ENCODE assay signal across 8 cellular contexts in genomic region chr22:28112548-28113043, GRCh38.
A peak's percentile ranks its signal among the peaks of the same experiment; 100 is the strongest.
DNase-seq lines count a peak whose midpoint lies in the region; ATAC-seq and TF ChIP-seq lines count a peak whose summit lies in the region.

No MANE protein-coding gene starts in this region.

- DNase-seq in NB4 (ENCODE audit: low read depth): peak; percentile 42
- DNase-seq in choroid plexus epithelial cell (ENCODE audit: low read depth): peak; percentile 65
- DNase-seq in mesenchymal stem cell: peak; percentile 62
- no peak for DNase-seq in natural killer cell
- DNase-seq in iPS-NIHi11 (ENCODE audit: low spot score): no peak
- no peak for DNase-seq in NCI-H1092 (lab: John Stamatoyannopoulos, UW)

- no peak overlapping the region for H3K14ac ChIP-seq in mesenchymal stem cell (ENCODE audit: low read length in 2 of 2)

- no peaks in the 10 kb centered on the region for H3K4me1 Mint-ChIP-seq in natural killer cell

- H4K8ac ChIP-seq in mesenchymal stem cell (ENCODE audit: low read length): no peak overlapping the region

- intact Hi-C loops in natural killer cell (cut with micrococcal nuclease): no loop called here

- no peak overlapping the region for H2BK5ac ChIP-seq in mesenchymal stem cell (ENCODE audit: low read depth, low read length, poor library complexity, severe bottlenecking)

- H3K9me3 ChIP-seq in DOHH2 (ENCODE audit: control insufficient read depth, insufficient read depth, low read length) (no peaks in the 10 kb centered on the region), mesenchymal stem cell (ENCODE audit: control insufficient read depth, low read length) (no peaks in the 10 kb centered on the region)

- H3K4me3 ChIP-seq in DOHH2 (ENCODE audit: low read length) (no peak overlapping the region), NB4 (ENCODE audit: low read depth, low read length) (no peak overlapping the region), choroid plexus epithelial cell (ENCODE audit: low read depth, low read length) (no peak overlapping the region), mesenchymal stem cell (ENCODE audit: insufficient read depth in 1 of 2, low read depth in 1 of 2, low read length in 2 of 2) (no peak overlapping the region)

- H3K4me2 ChIP-seq in DOHH2 (ENCODE audit: low read length): no peak overlapping the region
- peak overlapping the region; percentile 7 for H3K4me2 ChIP-seq in mesenchymal stem cell (ENCODE audit: low read length, poor library complexity, severe bottlenecking)

- H3K79me1 ChIP-seq in mesenchymal stem cell (replicated peaks; ENCODE audit: low read length, poor library complexity, severe bottlenecking): peaks cover 6% of the 10 kb centered on the region

- H3K4me1 ChIP-seq in DOHH2 (ENCODE audit: control insufficient read depth, low read length) (no peaks in the 10 kb centered on the region), mesenchymal stem cell (ENCODE audit: control insufficient read depth, insufficient read depth, low read depth, low read length) (peaks cover 11% of the 10 kb centered on the region)

- peak overlapping the region; percentile 28 to 29 for H3K18ac ChIP-seq in mesenchymal stem cell (ENCODE audit: low read depth in 1 of 2, low read length in 2 of 2)

- no peak overlapping the region for H2BK12ac ChIP-seq in mesenchymal stem cell (ENCODE audit: low read length in 2 of 2)

- no peaks in the 10 kb centered on the region for H3K79me2 ChIP-seq in DOHH2 (ENCODE audit: control insufficient read depth, low read length)

- H4K91ac ChIP-seq in mesenchymal stem cell (ENCODE audit: low read length): no peak overlapping the region

- H3K9ac ChIP-seq in mesenchymal stem cell (ENCODE audit: low read length): peak overlapping the region; percentile 71

- 24% methylated on average over 9 of the region's 9 CpGs for WGBS in mesenchymal stem cell

- no peak overlapping the region for H3K23ac ChIP-seq in mesenchymal stem cell (ENCODE audit: low read length in 2 of 2)

- H3K36me3 Mint-ChIP-seq in natural killer cell: no peaks in the 10 kb centered on the region

- H3K27me3 ChIP-seq in DOHH2 (ENCODE audit: control insufficient read depth, low read length): peaks cover 7% of the 10 kb centered on the region
- H3K27me3 ChIP-seq in mesenchymal stem cell (ENCODE audit: control insufficient read depth in 1 of 2, insufficient read depth in 1 of 2, low read length in 2 of 2): no peaks in the 10 kb centered on the region

- no peak overlapping the region for H3K27ac ChIP-seq in DOHH2 (ENCODE audit: low read depth, low read length)
- H3K27ac ChIP-seq in mesenchymal stem cell (ENCODE audit: low read length, poor library complexity, severe bottlenecking): peak overlapping the region; percentile 78

- no peak overlapping the region for H3K4ac ChIP-seq in mesenchymal stem cell (ENCODE audit: low read depth in 1 of 2, low read length in 2 of 2)

- no peak overlapping the region for H3K27ac Mint-ChIP-seq in natural killer cell

- ATAC-seq in HG03565 (IDR thresholded peaks at IDR 0.05; ENCODE audit: unreplicated experiment) (no peak), natural killer cell (no peak)

- no peaks in the 10 kb centered on the region for H3F3A ChIP-seq in DOHH2 (ENCODE audit: control insufficient read depth, insufficient read depth)

- TF ChIP-seq CTCF in DOHH2 (IDR thresholded peaks at IDR 0.05; ENCODE audit: low read depth, low read length, poor library complexity, severe bottlenecking): peak; percentile 33
- TF ChIP-seq CTCF in NB4 (IDR thresholded peaks at IDR 0.05; ENCODE audit: low read depth, low read length): peak; percentile 58
- peak; percentile 58 for TF ChIP-seq CTCF in choroid plexus epithelial cell (conservative IDR thresholded peaks at IDR 0.05; ENCODE audit: low read depth, low read length)
- TF ChIP-seq CTCF in natural killer cell (IDR thresholded peaks at IDR 0.05): no peak

- H3K36me3 ChIP-seq in DOHH2 (ENCODE audit: control insufficient read depth, low read length) (no peaks in the 10 kb centered on the region), mesenchymal stem cell (ENCODE audit: control insufficient read depth in 1 of 2, insufficient read depth in 2 of 2, low read depth in 1 of 2, low read length in 2 of 2) (peaks cover 5 to 6% of the 10 kb centered on the region in 2 experiments)

- H2AFZ ChIP-seq in mesenchymal stem cell (ENCODE audit: low read depth, low read length): peak overlapping the region; percentile 44

- H4K20me1 ChIP-seq in DOHH2 (ENCODE audit: control insufficient read depth, insufficient read depth, low read depth, low read length): no peaks in the 10 kb centered on the region

- H3K9me3 Mint-ChIP-seq in natural killer cell: no peaks in the 10 kb centered on the region

- no peak overlapping the region for H2BK120ac ChIP-seq in mesenchymal stem cell (ENCODE audit: low read depth, low read length)

- peaks cover 0 to 4% of the 10 kb centered on the region in 2 donors for H3K27me3 Mint-ChIP-seq in natural killer cell (ENCODE audit: low read depth in 2 of 2)

- H3K4me3 Mint-ChIP-seq in natural killer cell: no peak overlapping the region

- TF ChIP-seq POLR2A in NB4 (IDR thresholded peaks at IDR 0.05; ENCODE audit: extremely low read depth, insufficient read length): no peak

- H2BK15ac ChIP-seq in mesenchymal stem cell (ENCODE audit: low read depth, poor library complexity, severe bottlenecking): no peak overlapping the region

- H2AK5ac ChIP-seq in mesenchymal stem cell (ENCODE audit: low read length, severe bottlenecking): peak overlapping the region; percentile 26

- H3K9me2 ChIP-seq in DOHH2 (replicated peaks; ENCODE audit: control insufficient read depth, low read length): no peaks in the 10 kb centered on the region

Comparison
In these comparisons a context has a peak if more than half of its experiments do, and no peak if none do; other contexts are left out.
1. DNase-seq: peak in NB4 (single experiment), choroid plexus epithelial cell (single experiment) and mesenchymal stem cell (single experiment); none in natural killer cell (single experiment), iPS-NIHi11 (single experiment) and NCI-H1092 (single experiment).